ENCODE assay signal across 1 cellular context in the genomic region with DNA sequence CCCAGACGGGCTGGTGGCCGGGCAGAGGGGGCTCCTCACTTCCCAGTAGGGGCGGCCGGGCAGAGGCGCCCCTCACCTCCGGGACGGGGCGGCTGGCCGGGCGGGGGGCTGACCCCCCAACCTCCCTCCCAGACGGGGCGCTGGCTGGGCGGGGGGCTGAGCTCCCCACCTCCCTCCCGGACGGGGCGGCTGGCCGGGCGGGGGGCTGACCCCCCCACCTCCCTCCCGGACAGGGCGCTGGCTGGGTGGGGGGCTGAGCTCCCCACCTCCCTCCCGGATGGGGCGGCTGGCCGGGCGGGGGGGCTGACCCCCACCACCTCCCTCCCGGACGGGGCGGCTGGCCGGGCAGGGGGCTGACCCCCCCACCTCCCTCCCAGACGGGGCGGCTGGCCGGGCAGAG. TPM values are rescaled to one million over a fixed set of nuclear protein-coding genes. Genes with fewer than 3 reads are reported as not detected.
"Had no signal": no experiment of that assay in that cellular context is flagged by ENCODE, and none has a peak within 500 bp of the region (broad histone marks: within the 10 kb centered on the region; RNA-seq: fewer than 3 reads in every experiment).

No MANE protein-coding gene starts in this region.

RNA-seq across cellular contexts. Expression of a gene that starts 30.1 kb away (rescaled TPM):
- total RNA-seq: G401 had no signal
